ENCODE assay signal across 8 cellular contexts in genomic region chr2:164976875-164977470, GRCh38. TPM values are rescaled to one million over a fixed set of nuclear protein-coding genes. Genes with fewer than 3 reads are reported as not detected.
"Had no signal": no experiment of that assay in that cellular context is flagged by ENCODE, and none has a peak within 500 bp of the region (broad histone marks: within the 10 kb centered on the region; RNA-seq: fewer than 3 reads in every experiment).

No MANE protein-coding gene starts in this region.

RNA-seq across cellular contexts. Expression of gene SLC38A11, which starts 21.6 kb away (rescaled TPM):
- total RNA-seq: activated CD8-positive, alpha-beta T cell treated with anti-CD3 and anti-CD28 coated beads for 36 hours; activated T-cell treated with anti-CD3 and anti-CD28 coated beads, Interleukin-2, amount 50 U/mL, for 4 hours; activated T-helper 17 cell treated with anti-CD3 and anti-CD28 coated beads, Interleukin-2, amount 50 U/mL, for 72 hours; endodermal cell; glomerular endothelial cell; neural crest cell; smooth muscle cell; T-helper 2 cell treated with Interferon-gamma antibody and Interleukin-4, amounts not matched to agents 100 ng/mL and 5 ng/mL, for 36 hours had no signal
- polyA plus RNA-seq: smooth muscle cell had no signal
